Comparison of ENCODE assay signal across 14 cellular contexts in the genomic region with DNA sequence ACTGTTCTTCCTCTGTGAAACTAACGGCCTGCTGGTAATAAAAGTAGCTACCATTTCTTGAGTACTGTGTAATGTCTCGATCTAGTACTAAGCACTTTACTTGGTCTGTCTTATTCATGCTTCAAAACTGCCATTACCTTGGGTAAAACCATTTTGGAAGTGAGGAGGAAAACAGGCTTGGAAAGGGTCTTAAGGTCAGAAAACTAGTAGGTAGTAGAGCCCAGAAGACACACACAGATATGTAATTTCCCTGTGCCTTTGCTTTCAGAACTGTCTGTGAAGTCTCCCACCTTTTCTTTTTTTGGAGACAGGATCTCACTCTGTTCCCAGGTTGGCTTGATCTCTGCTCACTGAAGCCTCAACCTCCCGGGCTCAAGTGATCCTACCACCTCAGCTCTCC.
"Had no signal": no experiment of that assay in that cellular context is flagged by ENCODE, and none has a peak within 500 bp of the region (broad histone marks: within the 10 kb centered on the region; RNA-seq: fewer than 3 reads in every experiment).

No MANE protein-coding gene starts in this region.

- H3K27ac ChIP-seq: brain microvascular endothelial cell, hepatocyte, parathyroid adenoma, thyroid gland, uterus had no signal

- H3K4me3 ChIP-seq: hepatocyte, thyroid gland, uterus had no signal

- H3K9me3 ChIP-seq: thyroid gland, uterus had no signal

- DNase-seq: activated CD4-positive, CD25-positive, alpha-beta regulatory T cell; activated CD8-positive, alpha-beta memory T cell treated with anti-CD3 and anti-CD28 coated beads, Interleukin-2, amount 50 U/mL, for 4 hours; brain microvascular endothelial cell; endodermal cell; kidney; left ventricle myocardium superior; retina; thyroid gland; uterus had no signal

- H3K36me3 ChIP-seq: uterus had no signal

- H3K9ac ChIP-seq: parathyroid adenoma had no signal

- H3K27me3 ChIP-seq: brain microvascular endothelial cell, hepatocyte, thyroid gland, uterus had no signal

- H3K27ac Mint-ChIP-seq: dendritic cell treated with granulocyte-macrophage colony-stimulating factor and Interleukin-4, amounts not matched to agents 40 ng/mL and 50 ng/mL, for 4 days; endodermal cell; mesothelial cell of epicardium had no signal

- H3K27me3 Mint-ChIP-seq: activated naive CD4-positive, alpha-beta T cell treated with anti-CD3 and anti-CD28 coated beads, Interleukin-2, amount 50 U/mL, for 24 hours; dendritic cell treated with granulocyte-macrophage colony-stimulating factor and Interleukin-4, amounts not matched to agents 40 ng/mL and 50 ng/mL, for 4 days had no signal

- ATAC-seq: left ventricle myocardium superior had no signal

- H3K9me3 Mint-ChIP-seq: activated naive CD4-positive, alpha-beta T cell treated with anti-CD3 and anti-CD28 coated beads, Interleukin-2, amount 50 U/mL, for 24 hours; dendritic cell treated with granulocyte-macrophage colony-stimulating factor and Interleukin-4, amounts not matched to agents 40 ng/mL and 50 ng/mL, for 4 days; endodermal cell; mesothelial cell of epicardium had no signal

- H3K4me2 ChIP-seq: hepatocyte had no signal

- FAIRE-seq: kidney had no signal

- H3K4me1 ChIP-seq: uterus had no signal

- H3K4me3 Mint-ChIP-seq: dendritic cell treated with granulocyte-macrophage colony-stimulating factor and Interleukin-4, amounts not matched to agents 40 ng/mL and 50 ng/mL, for 4 days; endodermal cell had no signal

- H2AFZ ChIP-seq: hepatocyte, parathyroid adenoma had no signal
